23 cellular contexts compared by ENCODE assay signal in genomic region chr1:16975838-16976237, GRCh38. TPM values are rescaled to one million over a fixed set of nuclear protein-coding genes. Genes with fewer than 3 reads are reported as not detected.
"Had no signal": no experiment of that assay in that cellular context is flagged by ENCODE, and none has a peak within 500 bp of the region (broad histone marks: within the 10 kb centered on the region; RNA-seq: fewer than 3 reads in every experiment).

No MANE protein-coding gene starts in this region.

- H3K27ac Mint-ChIP-seq: activated CD4-positive, alpha-beta T cell treated with anti-CD3 and anti-CD28 coated beads, Interleukin-2, amount 10 ng/mL, durations not matched to agents 24 days and 14 days; activated CD8-positive, alpha-beta memory T cell treated with anti-CD3 and anti-CD28 coated beads, Interleukin-2, amount 10 ng/mL, durations not matched to agents 7 days and 5 days; activated CD8-positive, alpha-beta T cell treated with anti-CD3 and anti-CD28 coated beads for 36 hours; activated naive CD4-positive, alpha-beta T cell treated with anti-CD3 and anti-CD28 coated beads, Interleukin-2, amount 50 U/mL, for 24 hours; activated T-helper 1 cell treated with anti-CD3 and anti-CD28 coated beads, Interleukin-12 subunit alpha, Interleukin-12 subunit beta, Interleukin-2, Interleukin-4 antibody, amounts not matched to agents 30 ng/mL and 10 ng/mL and 1 ng/mL, durations not matched to agents 14 hours and 24 hours and 36 hours; natural killer cell treated with Interleukin-12 subunit alpha and Interleukin-12 subunit beta and Interleukin-15 and Interleukin-18, amount 100 ng/mL, for 72 hours; T-helper 1 cell treated with Interleukin-12 subunit alpha and Interleukin-12 subunit beta and Interleukin-4 antibody, amounts not matched to agents 30 μg/mL and 1 μg/mL, for 36 hours had no signal

- H3K4me3 ChIP-seq: colonic mucosa, left lung, thoracic aorta had no signal

- H3K27me3 ChIP-seq: brain microvascular endothelial cell had no signal

- H3K36me3 ChIP-seq: colonic mucosa, thoracic aorta had no signal

- H3K4me3 Mint-ChIP-seq: activated CD4-positive, alpha-beta T cell treated with anti-CD3 and anti-CD28 coated beads, Interleukin-2, amount 10 ng/mL, durations not matched to agents 24 days and 14 days; activated CD8-positive, alpha-beta memory T cell treated with anti-CD3 and anti-CD28 coated beads, Interleukin-2, amount 10 ng/mL, durations not matched to agents 7 days and 5 days; activated CD8-positive, alpha-beta T cell treated with anti-CD3 and anti-CD28 coated beads for 36 hours; activated naive CD4-positive, alpha-beta T cell treated with anti-CD3 and anti-CD28 coated beads, Interleukin-2, amount 50 U/mL, for 24 hours; activated T-helper 1 cell treated with anti-CD3 and anti-CD28 coated beads, Interleukin-12 subunit alpha, Interleukin-12 subunit beta, Interleukin-2, Interleukin-4 antibody, amounts not matched to agents 30 ng/mL and 10 ng/mL and 1 ng/mL, durations not matched to agents 14 hours and 24 hours and 36 hours; central memory CD8-positive, alpha-beta T cell; immature natural killer cell; natural killer cell treated with Interleukin-12 subunit alpha and Interleukin-12 subunit beta and Interleukin-15 and Interleukin-18, amount 100 ng/mL, for 72 hours; T-helper 1 cell treated with Interleukin-12 subunit alpha and Interleukin-12 subunit beta and Interleukin-4 antibody, amounts not matched to agents 30 μg/mL and 1 μg/mL, for 36 hours had no signal

- ATAC-seq: activated CD8-positive, alpha-beta memory T cell treated with anti-CD3 and anti-CD28 coated beads, Interleukin-2, amount 10 ng/mL, durations not matched to agents 7 days and 5 days; activated CD8-positive, alpha-beta T cell treated with anti-CD3 and anti-CD28 coated beads for 36 hours; left lung; natural killer cell treated with Interleukin-12 subunit alpha and Interleukin-12 subunit beta and Interleukin-15 and Interleukin-18, amount 100 ng/mL, for 72 hours had no signal

- H3K9me3 ChIP-seq: colonic mucosa, left lung, thoracic aorta had no signal

- DNase-seq: activated CD4-positive, alpha-beta T cell treated with anti-CD3 and anti-CD28 coated beads, Interleukin-2, amount 10 ng/mL, durations not matched to agents 24 days and 14 days; activated CD4-positive, CD25-positive, alpha-beta regulatory T cell; activated CD8-positive, alpha-beta memory T cell treated with anti-CD3 and anti-CD28 coated beads, Interleukin-2, amount 10 ng/mL, durations not matched to agents 7 days and 5 days; activated CD8-positive, alpha-beta T cell treated with anti-CD3 and anti-CD28 coated beads for 36 hours; activated gamma-delta T cell; activated T-cell treated with anti-CD3 and anti-CD28 coated beads for 4 hours; anterior cingulate cortex; brain microvascular endothelial cell; colonic mucosa; foreskin fibroblast; immature natural killer cell; left lung; midbrain; stimulated activated CD4-positive, alpha-beta T cell treated with anti-CD3 and anti-CD28 coated beads, Interleukin-2, amount 100 ng/mL, for 48 hours; stimulated activated CD8-positive, alpha-beta memory T cell treated with anti-CD3 and anti-CD28 coated beads, Interleukin-4, amount 100 ng/mL, for 48 hours; stimulated activated naive CD4-positive, alpha-beta T cell treated with Interleukin-2 at 50 U/mL for 16 hours; T1000 had no signal

- H3K4me1 ChIP-seq: colonic mucosa had no signal

- H3K36me3 Mint-ChIP-seq: activated CD8-positive, alpha-beta memory T cell treated with anti-CD3 and anti-CD28 coated beads, Interleukin-2, amount 10 ng/mL, durations not matched to agents 7 days and 5 days; activated naive CD4-positive, alpha-beta T cell treated with anti-CD3 and anti-CD28 coated beads, Interleukin-2, amount 50 U/mL, for 24 hours; immature natural killer cell; natural killer cell treated with Interleukin-12 subunit alpha and Interleukin-12 subunit beta and Interleukin-15 and Interleukin-18, amount 100 ng/mL, for 72 hours had no signal

- H3K9me3 Mint-ChIP-seq: activated CD4-positive, alpha-beta T cell treated with anti-CD3 and anti-CD28 coated beads, Interleukin-2, amount 10 ng/mL, durations not matched to agents 24 days and 14 days; activated CD8-positive, alpha-beta T cell treated with anti-CD3 and anti-CD28 coated beads for 36 hours; activated naive CD4-positive, alpha-beta T cell treated with anti-CD3 and anti-CD28 coated beads, Interleukin-2, amount 50 U/mL, for 24 hours; activated T-helper 1 cell treated with anti-CD3 and anti-CD28 coated beads, Interleukin-12 subunit alpha, Interleukin-12 subunit beta, Interleukin-2, Interleukin-4 antibody, amounts not matched to agents 30 ng/mL and 10 ng/mL and 1 ng/mL, durations not matched to agents 14 hours and 24 hours and 36 hours; central memory CD8-positive, alpha-beta T cell; immature natural killer cell; natural killer cell treated with Interleukin-12 subunit alpha and Interleukin-12 subunit beta and Interleukin-15 and Interleukin-18, amount 100 ng/mL, for 72 hours; T-helper 1 cell treated with Interleukin-12 subunit alpha and Interleukin-12 subunit beta and Interleukin-4 antibody, amounts not matched to agents 30 μg/mL and 1 μg/mL, for 36 hours had no signal

RNA-seq across cellular contexts. Expression of gene MFAP2, which starts 4.6 kb away (rescaled TPM):
- total RNA-seq: activated CD4-positive, alpha-beta T cell treated with anti-CD3 and anti-CD28 coated beads, Interleukin-2, amount 10 ng/mL, durations not matched to agents 24 days and 14 days; activated CD8-positive, alpha-beta memory T cell treated with anti-CD3 and anti-CD28 coated beads, Interleukin-2, amount 10 ng/mL, durations not matched to agents 7 days and 5 days; activated CD8-positive, alpha-beta T cell treated with anti-CD3 and anti-CD28 coated beads for 36 hours; activated T-helper 1 cell treated with anti-CD3 and anti-CD28 coated beads, Interleukin-12 subunit alpha, Interleukin-12 subunit beta, Interleukin-2, Interleukin-4 antibody, amounts not matched to agents 30 ng/mL and 10 ng/mL and 1 ng/mL, durations not matched to agents 14 hours and 24 hours and 36 hours; natural killer cell treated with Interleukin-12 subunit alpha and Interleukin-12 subunit beta and Interleukin-15 and Interleukin-18, amount 100 ng/mL, for 72 hours had no signal
